12 cellular contexts compared by ENCODE assay signal in the genomic region with DNA sequence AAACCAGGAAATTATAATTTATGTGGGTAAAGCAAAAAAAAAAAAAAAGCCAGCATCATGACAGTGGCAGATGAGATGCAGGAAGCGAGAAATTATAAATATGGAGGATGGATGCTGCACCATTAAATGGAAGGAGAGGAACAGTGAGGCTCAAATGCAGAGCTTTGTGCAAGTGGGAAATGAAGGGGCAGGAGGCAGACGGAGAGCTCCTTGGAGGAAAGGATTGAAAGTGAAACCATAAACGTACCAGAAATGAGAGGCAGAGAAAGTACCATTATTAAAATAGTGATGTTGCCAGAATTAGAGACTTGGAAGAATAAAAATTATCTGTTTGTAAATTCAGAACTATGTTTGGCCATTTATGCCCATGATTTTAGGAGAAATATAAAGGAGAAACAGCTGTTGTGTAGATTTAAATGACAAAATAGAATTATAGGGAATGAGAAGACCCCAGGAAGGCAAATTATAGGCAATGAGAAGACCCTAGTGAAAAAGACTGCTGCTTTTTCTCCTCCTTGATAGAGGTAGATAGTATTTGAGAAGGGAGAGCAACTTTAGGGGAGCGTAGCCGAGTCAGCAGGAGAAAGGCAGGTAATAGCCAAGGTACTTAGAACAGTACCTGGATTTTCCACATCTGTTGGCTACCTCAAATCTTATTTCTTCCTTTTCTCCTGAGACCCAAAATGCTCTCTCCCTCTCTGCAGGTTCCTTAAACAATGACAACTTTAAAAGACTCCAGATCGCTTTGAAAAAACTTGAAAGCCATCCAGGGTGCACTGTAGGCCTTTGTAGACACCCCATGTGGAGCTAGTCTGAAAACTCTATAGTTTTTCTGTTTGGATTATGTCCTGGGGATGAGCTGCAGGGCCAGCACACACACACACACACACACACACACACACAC.
A peak's percentile ranks its signal among the peaks of the same experiment; 100 is the strongest.
DNase-seq lines count a peak whose midpoint lies in the region; ATAC-seq and TF ChIP-seq lines count a peak whose summit lies in the region.
"Had no signal": no experiment of that assay in that cellular context is flagged by ENCODE, and none has a peak within 500 bp of the region (broad histone marks: within the 10 kb centered on the region; RNA-seq: fewer than 3 reads in every experiment).

No MANE protein-coding gene starts in this region.

- intact Hi-C loops in Caco-2 (cut with micrococcal nuclease; ENCODE audit: unreplicated experiment): no loop called here

- H4K20me1 ChIP-seq in SK-N-SH (ENCODE audit: insufficient read depth): no peaks in the 10 kb centered on the region

- no peak overlapping the region for H3K9ac ChIP-seq in SK-N-SH

- TF ChIP-seq EP300 in SK-N-SH (IDR thresholded peaks at IDR 0.05; ENCODE audit: borderline replicate concordance in 1 of 2, low read depth in 1 of 2, low read length in 1 of 2): no peak
- peak in 1 of 2 donors; percentile 14 for TF ChIP-seq EP300 in tibial nerve (IDR thresholded peaks at IDR 0.05)

- no peaks in the 10 kb centered on the region for H3K4me1 ChIP-seq in SK-N-SH (ENCODE audit: control insufficient read depth in 1 of 2, insufficient read depth in 2 of 2, low read depth in 1 of 2, low read length in 1 of 2)
- H3K4me1 ChIP-seq in tibial nerve: peaks cover 0 to 28% (median 8%) of the 10 kb centered on the region in 4 donors
- H3K4me1 ChIP-seq in Caco-2: peaks cover 17% of the 10 kb centered on the region

- peaks cover 16% of the 10 kb centered on the region for H3K4me1 Mint-ChIP-seq in Caco-2 (ENCODE audit: low read depth, unreplicated experiment)

- DNase-seq in SK-N-SH (no peak), medulla oblongata (ENCODE audit: extremely low spot score) (peak; percentile 62), tibial nerve (ENCODE audit: low spot score in 2 of 2) (no peak), retina (no peak), D341Med (ENCODE audit: low spot score) (no peak), Caco-2 (no peak)
- DNase-seq in central memory CD4-positive, alpha-beta T cell: peak; percentile 8
- DNase-seq: activated CD8-positive, alpha-beta memory T cell treated with anti-CD3 and anti-CD28 coated beads, Interleukin-2, amount 50 U/mL, for 4 hours; NCI-H187 treated with DMSO at 0.1 percent for 48 hours; thyroid gland had no signal

- no peak overlapping the region for H3K27ac ChIP-seq in SK-N-SH (ENCODE audit: low read depth in 2 of 2, low read length in 1 of 2)
- peak overlapping the region; percentile 50 to 88 (median 66) for H3K27ac ChIP-seq in tibial nerve
- H3K27ac ChIP-seq: SK-N-MC had no signal

- TF ChIP-seq CTCF in SK-N-SH (IDR thresholded peaks at IDR 0.05) (no peak), tibial nerve (IDR thresholded peaks at IDR 0.05) (no peak), Caco-2 (IDR thresholded peaks at IDR 0.05; ENCODE audit: insufficient read depth in 1 of 2, low read depth in 1 of 2, low read length in 1 of 2, severe bottlenecking in 1 of 2, unreplicated experiment in 1 of 2) (no peak)

- no peaks in the 10 kb centered on the region for H3K9me2 ChIP-seq in SK-N-SH

- H3K4me3 ChIP-seq in SK-N-SH (ENCODE audit: low read depth in 2 of 2, low read length in 1 of 2) (peak overlapping the region in 1 of 2 experiments; percentile 27; a peak in 2 of 4 replicates), tibial nerve (peak overlapping the region in 3 of 4 donors; percentile 27 to 32 (median 28)), Caco-2 (ENCODE audit: low read depth, low read length) (no peak overlapping the region)
- H3K4me3 ChIP-seq: SK-N-MC, thyroid gland had no signal

- H3K9me3 ChIP-seq in SK-N-SH: no peaks in the 10 kb centered on the region
- H3K9me3 ChIP-seq in tibial nerve: no peaks in the 10 kb centered on the region
- no peaks in the 10 kb centered on the region for H3K9me3 ChIP-seq in Caco-2
- H3K9me3 ChIP-seq: thyroid gland had no signal

- ATAC-seq in SK-N-SH treated with all-trans-retinoic acid at 6 μM for 48 hours: peak; percentile 19; the same call in 1 of the 3 replicates

- no TSS peak for BruUV-seq in Caco-2 (replicated peaks; lab: Mats Ljungman, UMichigan)

- H3K9me3 Mint-ChIP-seq in Caco-2 (ENCODE audit: unreplicated experiment): no peaks in the 10 kb centered on the region

- 62% methylated on average over 6 of the region's 6 CpGs for WGBS in SK-N-SH (ENCODE audit: low lambda C conversion rate)
- 46 to 47% methylated on average over 6 of the region's 6 CpGs for WGBS in tibial nerve, 2 donors

- no peaks in the 10 kb centered on the region for H3F3A ChIP-seq in SK-N-SH (replicated peaks; ENCODE audit: insufficient read depth)

- H3K36me3 Mint-ChIP-seq in Caco-2 (ENCODE audit: insufficient read depth, unreplicated experiment): no peaks in the 10 kb centered on the region

- POLR2A ChIA-PET in SK-N-SH (lab: Yijun Ruan, JAX) (no interaction called here), Caco-2 (lab: Charles Lee) (no interaction called here)

- H2AFZ ChIP-seq in SK-N-SH (ENCODE audit: low read depth): no peak overlapping the region

- TF ChIP-seq RAD21 in SK-N-SH (IDR thresholded peaks at IDR 0.05; ENCODE audit: low read length): no peak

- H3K27me3 ChIP-seq in SK-N-SH (ENCODE audit: insufficient read depth) (no peaks in the 10 kb centered on the region), tibial nerve (no peaks in the 10 kb centered on the region), Caco-2 (replicated peaks; ENCODE audit: control insufficient read depth, insufficient read depth, low read length) (no peaks in the 10 kb centered on the region)
- H3K27me3 ChIP-seq: thyroid gland had no signal

- no peak overlapping the region for H3K27ac Mint-ChIP-seq in Caco-2 (ENCODE audit: unreplicated experiment)

- no peak overlapping the region; the same call in 1 of the 2 replicates for H3K4me2 ChIP-seq in SK-N-SH

- no peak for TF ChIP-seq POLR2A in tibial nerve (IDR thresholded peaks at IDR 0.05)

- CTCF ChIA-PET in SK-N-SH (lab: Yijun Ruan, JAX): no interaction called here
- CTCF ChIA-PET in Caco-2 (lab: Charles Lee): no interaction called here

- no peak overlapping the region for H3K4me3 Mint-ChIP-seq in Caco-2 (ENCODE audit: unreplicated experiment)

- no peaks in the 10 kb centered on the region for H3K27me3 Mint-ChIP-seq in Caco-2 (ENCODE audit: insufficient read depth, unreplicated experiment)

- H3K79me2 ChIP-seq in SK-N-SH (ENCODE audit: insufficient read depth): no peaks in the 10 kb centered on the region

- H3K36me3 ChIP-seq in SK-N-SH (replicated peaks in 1 of 2; ENCODE audit: control insufficient read depth in 1 of 2, insufficient read depth in 2 of 2, low read length in 1 of 2) (no peaks in the 10 kb centered on the region), tibial nerve (no peaks in the 10 kb centered on the region), Caco-2 (ENCODE audit: control insufficient read depth, insufficient read depth, low read length) (no peaks in the 10 kb centered on the region)
- H3K36me3 ChIP-seq: thyroid gland had no signal

TF ChIP-seq in SK-N-SH treated with all-trans-retinoic acid at 6 μM for 48 hours, 23 proteins besides CTCF, POLR2A, EP300 and RAD21 (continues in another document):
- TF ChIP-seq ZNF565 (CRISPR knock-in tag; conservative IDR thresholded peaks at IDR 0.05; ENCODE audit: low read depth) (no peak), CSDC2 (CRISPR knock-in tag; IDR thresholded peaks at IDR 0.05) (no peak), ESRRG (CRISPR knock-in tag; IDR thresholded peaks at IDR 0.05) (no peak), ZC3H10 (CRISPR knock-in tag; IDR thresholded peaks at IDR 0.05) (no peak), ISL1 (CRISPR knock-in tag; IDR thresholded peaks at IDR 0.05) (no peak), ARNTL (CRISPR knock-in tag; IDR thresholded peaks at IDR 0.05; ENCODE audit: borderline replicate concordance, low read depth) (no peak), ZNF70 (CRISPR knock-in tag; IDR thresholded peaks at IDR 0.05) (no peak), ZFP30 (CRISPR knock-in tag; IDR thresholded peaks at IDR 0.05) (no peak), ZNF8 (CRISPR knock-in tag; IDR thresholded peaks at IDR 0.05) (no peak), TCF4 (CRISPR knock-in tag; IDR thresholded peaks at IDR 0.05; ENCODE audit: borderline replicate concordance) (no peak)
- TF ChIP-seq, protein P1, sequence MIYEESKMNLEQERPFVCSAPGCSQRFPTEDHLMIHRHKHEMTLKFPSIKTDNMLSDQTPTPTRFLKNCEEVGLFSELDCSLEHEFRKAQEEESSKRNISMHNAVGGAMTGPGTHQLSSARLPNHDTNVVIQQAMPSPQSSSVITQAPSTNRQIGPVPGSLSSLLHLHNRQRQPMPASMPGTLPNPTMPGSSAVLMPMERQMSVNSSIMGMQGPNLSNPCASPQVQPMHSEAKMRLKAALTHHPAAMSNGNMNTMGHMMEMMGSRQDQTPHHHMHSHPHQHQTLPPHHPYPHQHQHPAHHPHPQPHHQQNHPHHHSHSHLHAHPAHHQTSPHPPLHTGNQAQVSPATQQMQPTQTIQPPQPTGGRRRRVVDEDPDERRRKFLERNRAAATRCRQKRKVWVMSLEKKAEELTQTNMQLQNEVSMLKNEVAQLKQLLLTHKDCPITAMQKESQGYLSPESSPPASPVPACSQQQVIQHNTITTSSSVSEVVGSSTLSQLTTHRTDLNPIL (CRISPR knock-in tag; IDR thresholded peaks at IDR 0.05; ENCODE audit: low read depth): no peak

TF ChIP-seq in SK-N-SH, 30 proteins besides CTCF, POLR2A, EP300 and RAD21 (continues in another document):
- TF ChIP-seq FOXM1 (IDR thresholded peaks at IDR 0.05; ENCODE audit: low read depth) (no peak), PBX3 (IDR thresholded peaks at IDR 0.05) (no peak), GABPA (IDR thresholded peaks at IDR 0.05; ENCODE audit: low read depth) (no peak), FOXJ3 (CRISPR knock-in tag; IDR thresholded peaks at IDR 0.05) (no peak), GATA2 (CRISPR knock-in tag; IDR thresholded peaks at IDR 0.05) (no peak), USF2 (IDR thresholded peaks at IDR 0.05; ENCODE audit: borderline replicate concordance, low read depth, low read length) (no peak), TAF1 (IDR thresholded peaks at IDR 0.05; ENCODE audit: borderline replicate concordance, low read depth, low read length) (no peak), SMC3 (IDR thresholded peaks at IDR 0.05; ENCODE audit: low read depth, low read length) (no peak)

Comparison
In these comparisons a context has a peak if more than half of its experiments do, and no peak if none do; other contexts are left out.
1. DNase-seq: peak in central memory CD4-positive, alpha-beta T cell (single experiment) and medulla oblongata (single experiment); none in SK-N-SH (single experiment), tibial nerve (0 of 2), retina (single experiment), D341Med (single experiment) and Caco-2 (0 of 2).
2. H3K27ac ChIP-seq: peak in tibial nerve (4 of 4); none in SK-N-SH (0 of 2).